Comparison of ENCODE assay signal across 27 cellular contexts in genomic region chr12:115396567-115396966, GRCh38.
A peak's percentile ranks its signal among the peaks of the same experiment; 100 is the strongest.
DNase-seq lines count a peak whose midpoint lies in the region; ATAC-seq, FAIRE-seq and TF ChIP-seq lines count a peak whose summit lies in the region.
"Had no signal": no experiment of that assay in that cellular context is flagged by ENCODE, and none has a peak within 500 bp of the region (broad histone marks: within the 10 kb centered on the region; RNA-seq: fewer than 3 reads in every experiment).

No MANE protein-coding gene starts in this region.

- peaks cover 11% of the 10 kb centered on the region for H3K4me1 Mint-ChIP-seq in type B pancreatic cell (ENCODE audit: unreplicated experiment)
- H3K4me1 Mint-ChIP-seq: CD14-positive monocyte; CD4-positive, alpha-beta memory T cell; CD4-positive, CD25-positive, alpha-beta regulatory T cell; CD8-positive, alpha-beta memory T cell had no signal

- no peak for TF ChIP-seq CTCF in A549 (IDR thresholded peaks at IDR 0.05)
- TF ChIP-seq CTCF in HEK293 (tag by site-specific recombination; IDR thresholded peaks at IDR 0.05) = no peak
- TF ChIP-seq CTCF in esophagus muscularis mucosa (IDR thresholded peaks at IDR 0.05) = no peak
- no peak for TF ChIP-seq CTCF in type B pancreatic cell (conservative IDR thresholded peaks at IDR 0.05)

- H3K4me1 ChIP-seq in A549 (peaks cover 23% of the 10 kb centered on the region; the same call in 2 of the 3 replicates), HEK293 (ENCODE audit: control insufficient read depth, insufficient read depth, low read length) (0 out of 2 replicates have a peak, but pooled peaks cover 2% of the 10 kb centered on the region), esophagus muscularis mucosa (no peaks in the 10 kb centered on the region)

- FAIRE-seq in A549 (lab: Jason Lieb, UNC) = no peak
- FAIRE-seq: A204.1, G401.6, GM12891, GM19239 had no signal

- no peaks in the 10 kb centered on the region for H3K36me3 ChIP-seq in HEK293 (ENCODE audit: control insufficient read depth in 2 of 2, insufficient read depth in 1 of 2, low read length in 2 of 2)
- no peaks in the 10 kb centered on the region for H3K36me3 ChIP-seq in esophagus muscularis mucosa
- H3K36me3 ChIP-seq: BE2C, BLaER1 had no signal

- CTCF ChIA-PET in A549 (lab: Yijun Ruan, JAX) (interaction anchor here (0.7 to 2.4 kb wide), 4 partner anchors 14 to 734 kb away, joined by 3 to 8 read pairs (median 4); partner anchors contain the start of gene TBX3), HEK293 (lab: Yijun Ruan, JAX) (no interaction called here)

- TF ChIP-seq POLR2A in A549 (IDR thresholded peaks at IDR 0.05; ENCODE audit: low read length) (no peak), esophagus muscularis mucosa (IDR thresholded peaks at IDR 0.05; ENCODE audit: low read depth) (no peak)

- no peak for TF ChIP-seq RAD21 in A549 (conservative IDR thresholded peaks at IDR 0.05 in 1 of 2, IDR thresholded peaks at IDR 0.05 in 1 of 2)

- no peaks in the 10 kb centered on the region for H3K27me3 Mint-ChIP-seq in type B pancreatic cell
- H3K27me3 Mint-ChIP-seq: CD4-positive, alpha-beta memory T cell; CD4-positive, CD25-positive, alpha-beta regulatory T cell; CD8-positive, alpha-beta memory T cell had no signal

- no peaks in the 10 kb centered on the region for H3K36me3 Mint-ChIP-seq in type B pancreatic cell
- H3K36me3 Mint-ChIP-seq: CD14-positive monocyte; CD4-positive, alpha-beta memory T cell; CD4-positive, CD25-positive, alpha-beta regulatory T cell; CD8-positive, alpha-beta memory T cell had no signal

- DNase-seq in A549 (ENCODE audit: low read depth in 1 of 2, low spot score in 1 of 2) (no peak), esophagus muscularis mucosa (ENCODE audit: extremely low spot score) (peak; percentile 50), type B pancreatic cell (ENCODE audit: extremely low spot score, unreplicated experiment) (no peak), G401 (ENCODE audit: low spot score) (no peak)
- DNase-seq in activated effector memory CD4-positive, alpha-beta T cell treated with Interleukin-2 at 50 U/mL for 16 hours = no peak
- DNase-seq: 8988T; AML-193; BE2C; C1 segment of cervical spinal cord; CD4-positive, alpha-beta memory T cell; CD4-positive, CD25-positive, alpha-beta regulatory T cell; CD8-positive, alpha-beta memory T cell; COR-L47; DMS 273 treated with DMSO at 0.1 percent for 48 hours; DMS153; DMS53; DMS79; DND-41; EL; GF-D8 had no signal

- H3K9me3 Mint-ChIP-seq in type B pancreatic cell = peaks cover 11% of the 10 kb centered on the region

- H3K27me3 ChIP-seq in esophagus muscularis mucosa = no peaks in the 10 kb centered on the region
- H3K27me3 ChIP-seq: BE2C, BLaER1 had no signal

- H3K27ac Mint-ChIP-seq in type B pancreatic cell = no peak overlapping the region
- H3K27ac Mint-ChIP-seq: CD4-positive, alpha-beta memory T cell; CD8-positive, alpha-beta memory T cell had no signal

- H3K4me2 ChIP-seq in A549 = no peak overlapping the region
- H3K4me2 ChIP-seq: BLaER1 had no signal

- POLR2A ChIA-PET in A549 (lab: Yijun Ruan, JAX) = no interaction called here
- POLR2A ChIA-PET in HEK293 (lab: Yijun Ruan, JAX) = no interaction called here

- H3K27ac ChIP-seq in A549 (no peak overlapping the region), HEK293 (ENCODE audit: extremely low read depth, low read depth, low read length) (no peak overlapping the region), esophagus muscularis mucosa (replicated peaks in 1 of 4) (no peak overlapping the region)
- H3K27ac ChIP-seq: BLaER1 had no signal

- TF ChIP-seq EP300 in A549 (IDR thresholded peaks at IDR 0.05) (no peak), esophagus muscularis mucosa (IDR thresholded peaks at IDR 0.05) (no peak)

- H3K4me3 Mint-ChIP-seq in type B pancreatic cell = no peak overlapping the region
- H3K4me3 Mint-ChIP-seq: CD14-positive monocyte; CD4-positive, alpha-beta memory T cell; CD8-positive, alpha-beta memory T cell had no signal

- in situ Hi-C loops in G401 (cut with HindIII; ENCODE audit: low sequenced_read_pairs) = no loop called here

- intact Hi-C loops in esophagus muscularis mucosa (cut with DNase I) = no loop called here

- no peak for ATAC-seq in A549

- H3K9me3 ChIP-seq in A549 (peaks cover 14% of the 10 kb centered on the region; the same call in 2 of the 3 replicates), HEK293 (ENCODE audit: control insufficient read depth, insufficient read depth, low read depth, low read length) (no peaks in the 10 kb centered on the region), esophagus muscularis mucosa (peaks cover 0 to 13% (median 9%) of the 10 kb centered on the region in 4 donors)

- H3K4me3 ChIP-seq in A549 = no peak overlapping the region
- no peak overlapping the region for H3K4me3 ChIP-seq in HEK293 (ENCODE audit: low read depth, low read length)
- no peak overlapping the region for H3K4me3 ChIP-seq in esophagus muscularis mucosa
- H3K4me3 ChIP-seq: BLaER1 had no signal

TF ChIP-seq in A549, 52 proteins besides CTCF, POLR2A, EP300 and RAD21:
- TF ChIP-seq HDAC2 (IDR thresholded peaks at IDR 0.05) (peak; percentile 61; the same call in 1 of the 2 replicates), KDM1A (IDR thresholded peaks at IDR 0.05; ENCODE audit: low read depth) (peak; percentile 79), HEYL (CRISPR knock-in tag; IDR thresholded peaks at IDR 0.05) (no peak), CHD2 (IDR thresholded peaks at IDR 0.05; ENCODE audit: low read length, partially characterized antibody) (no peak)

TF ChIP-seq in HEK293, 187 proteins besides CTCF, POLR2A, EP300 and RAD21:
- TF ChIP-seq SETDB1 (IDR thresholded peaks at IDR 0.05; ENCODE audit: insufficient read length, low read length) (peak; percentile 49), ZNF610 (tag by site-specific recombination; IDR thresholded peaks at IDR 0.05; ENCODE audit: borderline replicate concordance) (no peak), RBAK (tag by site-specific recombination; IDR thresholded peaks at IDR 0.05) (peak; percentile 91)
